8 cellular contexts compared by ENCODE assay signal in the genomic region with DNA sequence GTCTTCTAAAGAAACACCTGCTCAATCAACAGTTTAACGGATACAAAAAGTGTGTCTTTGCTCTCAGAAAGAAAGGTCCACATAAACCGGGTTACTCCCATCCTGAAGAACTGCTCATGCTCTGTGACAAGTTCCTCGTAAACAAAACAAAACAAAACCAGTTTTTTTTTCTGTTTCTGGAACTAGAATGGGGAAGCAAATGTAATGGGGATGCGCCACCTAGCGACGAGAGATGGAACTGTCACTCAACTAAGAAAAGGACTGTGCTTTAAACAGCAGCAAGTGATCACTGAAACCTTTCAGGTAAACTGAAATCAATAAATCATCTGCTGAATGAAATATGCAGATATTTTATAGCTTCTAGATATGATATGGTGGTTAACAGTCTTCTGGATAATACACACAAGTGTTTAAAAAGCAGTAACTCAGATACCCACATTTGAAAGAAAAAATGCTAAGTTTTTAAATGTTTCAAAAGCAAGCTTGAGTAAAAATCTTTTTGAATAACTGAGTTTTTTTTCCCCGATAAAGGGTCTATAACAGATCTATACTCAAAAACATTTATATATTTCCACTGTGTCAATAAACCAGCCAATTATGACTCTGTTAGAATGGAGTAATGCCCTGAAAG. TPM values are rescaled to one million over a fixed set of nuclear protein-coding genes. Genes with fewer than 3 reads are reported as not detected.
A peak's percentile ranks its signal among the peaks of the same experiment; 100 is the strongest.
DNase-seq lines count a peak whose midpoint lies in the region; ATAC-seq, FAIRE-seq and TF ChIP-seq lines count a peak whose summit lies in the region.

No MANE protein-coding gene starts in this region.

- POLR2A ChIA-PET in activated B cell treated with CpG ODN at 0.5 μM for 24 hours (lab: Charles Lee) = interaction anchor here (1.3 to 4.3 kb wide), 2 partner anchors 11 to 346 kb away, joined by 3 to 25 read pairs; partner anchors contain the start of genes SNRPA1 and TM2D3

- H3K27ac Mint-ChIP-seq in activated B cell treated with CpG ODN at 0.5 μM for 24 hours = peak overlapping the region; percentile 76

- peaks cover 16% of the 10 kb centered on the region for H3K4me1 ChIP-seq in keratinocyte (ENCODE audit: control insufficient read depth, extremely low read depth, insufficient read depth, low read length)

- intact Hi-C loops in activated B cell treated with CpG ODN at 0.5 μM for 24 hours (cut with micrococcal nuclease) = loop anchor here (1.0 to 2.0 kb wide), 4 partner anchors 10 to 352 kb away; no protein-coding TSS in a partner anchor

- H3K4me3 Mint-ChIP-seq in activated B cell treated with CpG ODN at 0.5 μM for 24 hours = no peak overlapping the region

- peak overlapping the region; percentile 25 for H3K27ac ChIP-seq in keratinocyte (ENCODE audit: control insufficient read depth, insufficient read depth, low read length)

- H3K4me3 ChIP-seq in cardiac fibroblast (replicated peaks in 1 of 2; ENCODE audit: low read depth in 2 of 2, low read length in 2 of 2) (no peak overlapping the region), keratinocyte (ENCODE audit: control insufficient read depth in 2 of 3, extremely low read depth in 1 of 3, insufficient read depth in 2 of 3, low read depth in 1 of 3, low read length in 3 of 3) (no peak overlapping the region)

- CTCF ChIA-PET in activated B cell treated with CpG ODN at 0.5 μM for 24 hours (lab: Charles Lee) = interaction anchor here (0.6 to 5.0 kb wide), 13 partner anchors 9 to 356 kb away, joined by 3 to 42 read pairs (median 5); partner anchors contain the start of genes SNRPA1 and TM2D3

- H3K9me3 Mint-ChIP-seq in activated B cell treated with CpG ODN at 0.5 μM for 24 hours = no peaks in the 10 kb centered on the region

- H3K36me3 ChIP-seq in keratinocyte (ENCODE audit: control insufficient read depth in 2 of 2, extremely low read depth in 1 of 2, insufficient read depth in 2 of 2, low read length in 2 of 2) = peaks cover 16 to 23% of the 10 kb centered on the region in 2 experiments

- peak; percentile 61 for ATAC-seq in GM21825 (IDR thresholded peaks at IDR 0.05; ENCODE audit: unreplicated experiment)
- peak; percentile 56 for ATAC-seq in activated B cell treated with CpG ODN at 0.5 μM for 24 hours (ENCODE audit: low read depth)

- FAIRE-seq in keratinocyte (lab: Jason Lieb, UNC) = peak; percentile 73

- peak overlapping the region; percentile 4 for H3K4me2 ChIP-seq in keratinocyte (ENCODE audit: control insufficient read depth, extremely low read depth, insufficient read depth, low read depth, low read length)

- peak; percentile 78 for DNase-seq in DMS114 treated with DMSO at 0.1 percent for 48 hours (lab: John Stamatoyannopoulos, UW; ENCODE audit: unreplicated experiment)
- DNase-seq in NCI-H146 (lab: John Stamatoyannopoulos, UW) = peak; percentile 48
- peak; percentile 55 for DNase-seq in activated B cell treated with CpG ODN at 0.5 μM for 24 hours
- peak; percentile 87 to 88 for DNase-seq in cardiac fibroblast (ENCODE audit: low read depth in 2 of 2)
- DNase-seq in keratinocyte (ENCODE audit: low read depth, low spot score) = no peak
- DNase-seq in stimulated activated CD4-positive, alpha-beta T cell treated with anti-CD3 and anti-CD28 coated beads, Interleukin-1b, Interleukin-23, amount 100 ng/mL, for 1 hour (ENCODE audit: low read depth in 2 of 2) = peak; percentile 28 to 52
- DNase-seq in OCI-M2 (lab: John Stamatoyannopoulos, UW; ENCODE audit: unreplicated experiment) = no peak

- no peaks in the 10 kb centered on the region for H3K79me2 ChIP-seq in keratinocyte (ENCODE audit: control insufficient read depth, insufficient read depth, low read length)

- no peak overlapping the region for H3K9ac ChIP-seq in keratinocyte (ENCODE audit: control insufficient read depth, extremely low read depth, insufficient read depth, low read length)

- H2AFZ ChIP-seq in keratinocyte (ENCODE audit: control insufficient read depth, low read length) = no peak overlapping the region

- H3K4me1 Mint-ChIP-seq in activated B cell treated with CpG ODN at 0.5 μM for 24 hours = peaks cover 23% of the 10 kb centered on the region

- no peaks in the 10 kb centered on the region for H4K20me1 ChIP-seq in keratinocyte (ENCODE audit: control insufficient read depth, extremely low read depth, insufficient read depth, low read length)

- H3K9me1 ChIP-seq in keratinocyte (ENCODE audit: control insufficient read depth, extremely low read depth, insufficient read depth, low read length) = no peaks in the 10 kb centered on the region

- no peaks in the 10 kb centered on the region for H3K27me3 Mint-ChIP-seq in activated B cell treated with CpG ODN at 0.5 μM for 24 hours

- H3K36me3 Mint-ChIP-seq in activated B cell treated with CpG ODN at 0.5 μM for 24 hours (ENCODE audit: low read depth) = peaks cover 76% of the 10 kb centered on the region

- dilution Hi-C loops in keratinocyte (cut with MboI; ENCODE audit: extremely low pct_ligation_motif_present, low sequenced_read_pairs) = no loop called here

- no peaks in the 10 kb centered on the region for H3K27me3 ChIP-seq in keratinocyte (ENCODE audit: control insufficient read depth, extremely low read depth, insufficient read depth, low read length)

- TF ChIP-seq CTCF in activated B cell treated with CpG ODN at 0.5 μM for 24 hours (IDR thresholded peaks at IDR 0.05) = peak; percentile 39
- TF ChIP-seq CTCF in cardiac fibroblast (IDR thresholded peaks at IDR 0.05; ENCODE audit: low read depth, low read length) = peak; percentile 92
- peak; percentile 76 to 87 (median 78) for TF ChIP-seq CTCF in keratinocyte (optimal IDR thresholded peaks at IDR 0.05 in 1 of 3, IDR thresholded peaks at IDR 0.05 in 1 of 3, conservative IDR thresholded peaks at IDR 0.05 in 1 of 3; ENCODE audit: extremely low read depth in 1 of 3, insufficient read depth in 2 of 3, low read length in 3 of 3)

- no peaks in the 10 kb centered on the region for H3K9me3 ChIP-seq in keratinocyte (ENCODE audit: control insufficient read depth, low read depth, low read length)

RNA-seq across cellular contexts. Expression of gene TM2D3, which starts 10.9 kb away (rescaled TPM):
- 45.8 and 49.9 TPM in 2 replicates for total RNA-seq in activated B cell treated with CpG ODN at 0.5 μM for 24 hours
- polyA plus RNA-seq in keratinocyte = 42.1 to 58.5 TPM (median 56.7 TPM) in 3 replicates
- 31.9 TPM for polyA plus RNA-seq in keratinocyte (2011; ENCODE audit: low read depth)
- 26.1 and 36.2 TPM in 2 replicates for polyA plus RNA-seq in keratinocyte (2011; cell fraction: cytosol; rRNA removed)
- 73.1 and 76.1 TPM in 2 replicates for polyA plus RNA-seq in keratinocyte (2011; cell fraction: nucleus; rRNA removed)
- polyA plus RNA-seq in keratinocyte (2012; ENCODE audit: low replicate concordance) = 37.5 and 50.5 TPM in 2 replicates
- 9.5 to 36.7 TPM (median 31.8 TPM) in 3 replicates for polyA minus RNA-seq in keratinocyte
- 34.1 TPM for polyA minus RNA-seq in keratinocyte (2011; cell fraction: cytosol; rRNA and poly(A)+ RNA removed)
- polyA minus RNA-seq in keratinocyte (2011; cell fraction: nucleus; rRNA and poly(A)+ RNA removed) = 37.0 and 54.1 TPM in 2 replicates

Comparison
In these comparisons a context has a peak if more than half of its experiments do, and no peak if none do; other contexts are left out.
1. DNase-seq: peak in DMS114 treated with DMSO at 0.1 percent for 48 hours (single experiment), NCI-H146 (single experiment), activated B cell treated with CpG ODN at 0.5 μM for 24 hours (single experiment), cardiac fibroblast (2 of 2) and stimulated activated CD4-positive, alpha-beta T cell treated with anti-CD3 and anti-CD28 coated beads, Interleukin-1b, Interleukin-23, amount 100 ng/mL, for 1 hour (2 of 2); none in keratinocyte (single experiment) and OCI-M2 (single experiment).
2. CTCF ChIP-seq: peak in every context shown above with its lines; median percentile 92 in cardiac fibroblast; 78 in keratinocyte; 39 in activated B cell treated with CpG ODN at 0.5 μM for 24 hours.